ENCODE assay signal across 14 cellular contexts in the genomic region with DNA sequence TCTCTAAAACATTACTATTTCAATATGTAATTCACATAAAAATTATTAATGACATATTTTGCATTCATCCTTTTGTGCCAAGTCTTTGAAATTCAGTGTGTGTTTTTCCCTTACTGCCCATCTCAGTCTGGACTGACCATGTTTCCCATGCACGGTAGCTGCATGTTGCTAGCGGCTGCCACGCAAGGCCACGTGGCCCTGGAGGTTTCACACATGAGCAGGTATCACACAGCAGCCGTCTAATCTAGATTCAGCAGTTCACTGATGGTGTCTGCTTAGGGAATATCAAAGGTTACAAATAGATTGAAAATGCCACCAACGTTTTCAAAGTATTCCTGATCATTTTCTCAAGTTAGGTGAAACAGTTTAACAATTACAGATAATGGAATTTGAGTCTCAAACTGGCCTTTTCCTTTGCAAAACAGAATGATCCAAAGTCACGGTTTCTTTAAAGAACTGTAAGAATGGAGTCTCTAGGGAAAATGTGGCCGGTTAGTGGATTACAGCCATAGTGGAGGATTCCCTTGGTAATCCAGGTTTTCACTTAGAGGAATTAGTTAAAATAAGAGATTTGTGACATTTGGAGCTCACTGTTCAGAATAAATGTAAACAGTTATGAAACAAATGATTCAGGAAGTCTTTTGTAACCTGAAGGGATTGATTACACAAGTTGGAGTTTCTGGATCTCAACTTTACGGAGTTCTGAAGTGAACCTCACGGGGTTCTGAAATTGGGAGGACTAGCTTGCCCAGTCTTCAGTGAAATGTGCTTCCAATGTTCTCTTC.
DNase-seq lines count a peak whose midpoint lies in the region; ATAC-seq and TF ChIP-seq lines count a peak whose summit lies in the region.
"Had no signal": no experiment of that assay in that cellular context is flagged by ENCODE, and none has a peak within 500 bp of the region (broad histone marks: within the 10 kb centered on the region; RNA-seq: fewer than 3 reads in every experiment).

No MANE protein-coding gene starts in this region.

- peak overlapping the region; percentile 23 for H3K27ac ChIP-seq in cardiac muscle cell
- H3K27ac ChIP-seq in right cardiac atrium (ENCODE audit: low read length) = no peak overlapping the region
- H3K27ac ChIP-seq in neural progenitor cell = no peak overlapping the region
- H3K27ac ChIP-seq: 22Rv1 had no signal

- H3K36me3 ChIP-seq in cardiac muscle cell = peaks cover 3% of the 10 kb centered on the region
- H3K36me3 ChIP-seq in adipocyte (ENCODE audit: control insufficient read depth, insufficient read depth, low read length, severe bottlenecking) = peaks cover 24% of the 10 kb centered on the region
- H3K36me3 ChIP-seq in neural progenitor cell = no peaks in the 10 kb centered on the region

- H3K9me3 ChIP-seq in cardiac muscle cell (ENCODE audit: low read depth) (no peaks in the 10 kb centered on the region), right cardiac atrium (ENCODE audit: control insufficient read depth, low read length) (no peaks in the 10 kb centered on the region), adipocyte (ENCODE audit: control insufficient read depth, low read length) (no peaks in the 10 kb centered on the region), neural progenitor cell (ENCODE audit: low read depth) (no peaks in the 10 kb centered on the region)

- no peaks in the 10 kb centered on the region for H3F3A ChIP-seq in neural progenitor cell (ENCODE audit: low read depth)

- H3K27me3 ChIP-seq in cardiac muscle cell = no peaks in the 10 kb centered on the region
- no peaks in the 10 kb centered on the region for H3K27me3 ChIP-seq in right cardiac atrium (ENCODE audit: control insufficient read depth, insufficient read depth)
- H3K27me3 ChIP-seq in adipocyte (replicated peaks; ENCODE audit: control insufficient read depth, insufficient read depth, low read length) = no peaks in the 10 kb centered on the region
- H3K27me3 ChIP-seq in neural progenitor cell = no peaks in the 10 kb centered on the region

- no peak overlapping the region for H2AFZ ChIP-seq in neural progenitor cell (replicated peaks)

- no peaks in the 10 kb centered on the region for H4K20me1 ChIP-seq in neural progenitor cell (ENCODE audit: low read depth)

- peaks cover 4% of the 10 kb centered on the region for H3K4me1 Mint-ChIP-seq in neural progenitor cell

- H3K27ac Mint-ChIP-seq in neural progenitor cell = no peak overlapping the region
- H3K27ac Mint-ChIP-seq: CD4-positive, alpha-beta T cell; HFFc6 had no signal

- DNase-seq in cardiac muscle cell (ENCODE audit: low read depth in 1 of 2, low spot score in 1 of 2) = no peak
- DNase-seq in right cardiac atrium = no peak
- peak; percentile 10 for DNase-seq in GM12865 (ENCODE audit: low read depth)
- peak; percentile 4 for DNase-seq in adipocyte (ENCODE audit: low read depth)
- peak; percentile 30 for DNase-seq in kidney tubule cell (ENCODE audit: low spot score)
- no peak for DNase-seq in neural progenitor cell (ENCODE audit: low spot score)
- DNase-seq: Calu3; CD4-positive, alpha-beta T cell; DMS 273 treated with DMSO at 0.1 percent for 48 hours; HCEC 1CT; HFFc6 had no signal

- peaks cover 5% of the 10 kb centered on the region for H3K36me3 Mint-ChIP-seq in neural progenitor cell

- TF ChIP-seq CTCF in cardiac muscle cell (IDR thresholded peaks at IDR 0.05; ENCODE audit: low read depth, low read length) (no peak), GM12865 (IDR thresholded peaks at IDR 0.05; ENCODE audit: insufficient read depth, low read depth, low read length, missing control alignments) (no peak), neural progenitor cell (IDR thresholded peaks at IDR 0.05) (no peak)

- no peaks in the 10 kb centered on the region for H3K9me3 Mint-ChIP-seq in neural progenitor cell
- H3K9me3 Mint-ChIP-seq: CD4-positive, alpha-beta T cell; HFFc6 had no signal

- no peak overlapping the region for H3K4me3 ChIP-seq in cardiac muscle cell
- H3K4me3 ChIP-seq in right cardiac atrium (ENCODE audit: low read length) = no peak overlapping the region
- H3K4me3 ChIP-seq in GM12865 (ENCODE audit: low read depth, low read length) = no peak overlapping the region
- no peak overlapping the region for H3K4me3 ChIP-seq in adipocyte (ENCODE audit: low read length)
- H3K4me3 ChIP-seq in neural progenitor cell = no peak overlapping the region

- peaks cover 4% of the 10 kb centered on the region for H3K27me3 Mint-ChIP-seq in neural progenitor cell (ENCODE audit: insufficient read depth, low read depth)
- H3K27me3 Mint-ChIP-seq: CD4-positive, alpha-beta T cell had no signal

- no peak overlapping the region for H3K4me2 ChIP-seq in neural progenitor cell

- 87% methylated on average over 10 of the region's 10 CpGs for WGBS in right cardiac atrium

- no peak overlapping the region for H3K4me3 Mint-ChIP-seq in neural progenitor cell
- H3K4me3 Mint-ChIP-seq: CD4-positive, alpha-beta T cell; HFFc6 had no signal

- H3K79me2 ChIP-seq in neural progenitor cell (ENCODE audit: low read depth) = no peaks in the 10 kb centered on the region

- peak overlapping the region; percentile 31 for H3K9ac ChIP-seq in adipocyte (ENCODE audit: low read length)
- no peak overlapping the region for H3K9ac ChIP-seq in neural progenitor cell

- peaks cover 3% of the 10 kb centered on the region for H3K4me1 ChIP-seq in cardiac muscle cell (ENCODE audit: low read depth)
- H3K4me1 ChIP-seq in right cardiac atrium (ENCODE audit: control insufficient read depth, insufficient read depth, low read length) = peaks cover 5% of the 10 kb centered on the region
- peaks cover 23% of the 10 kb centered on the region for H3K4me1 ChIP-seq in adipocyte (ENCODE audit: control insufficient read depth, insufficient read depth, low read length)
- peaks cover 6% of the 10 kb centered on the region for H3K4me1 ChIP-seq in neural progenitor cell

- ATAC-seq in right cardiac atrium (no peak), GM18868 (IDR thresholded peaks at IDR 0.05; ENCODE audit: unreplicated experiment) (no peak), GM19035 (IDR thresholded peaks at IDR 0.05; ENCODE audit: unreplicated experiment) (no peak)

- intact Hi-C loops in right cardiac atrium (cut with DNase I) = no loop called here

Comparison
In these comparisons a context has a peak if more than half of its experiments do, and no peak if none do; other contexts are left out.
1. DNase-seq: peak in GM12865 (single experiment), adipocyte (single experiment) and kidney tubule cell (single experiment); none in cardiac muscle cell (0 of 2), right cardiac atrium (0 of 3) and neural progenitor cell (single experiment).